8 cellular contexts compared by ENCODE assay signal in the genomic region with DNA sequence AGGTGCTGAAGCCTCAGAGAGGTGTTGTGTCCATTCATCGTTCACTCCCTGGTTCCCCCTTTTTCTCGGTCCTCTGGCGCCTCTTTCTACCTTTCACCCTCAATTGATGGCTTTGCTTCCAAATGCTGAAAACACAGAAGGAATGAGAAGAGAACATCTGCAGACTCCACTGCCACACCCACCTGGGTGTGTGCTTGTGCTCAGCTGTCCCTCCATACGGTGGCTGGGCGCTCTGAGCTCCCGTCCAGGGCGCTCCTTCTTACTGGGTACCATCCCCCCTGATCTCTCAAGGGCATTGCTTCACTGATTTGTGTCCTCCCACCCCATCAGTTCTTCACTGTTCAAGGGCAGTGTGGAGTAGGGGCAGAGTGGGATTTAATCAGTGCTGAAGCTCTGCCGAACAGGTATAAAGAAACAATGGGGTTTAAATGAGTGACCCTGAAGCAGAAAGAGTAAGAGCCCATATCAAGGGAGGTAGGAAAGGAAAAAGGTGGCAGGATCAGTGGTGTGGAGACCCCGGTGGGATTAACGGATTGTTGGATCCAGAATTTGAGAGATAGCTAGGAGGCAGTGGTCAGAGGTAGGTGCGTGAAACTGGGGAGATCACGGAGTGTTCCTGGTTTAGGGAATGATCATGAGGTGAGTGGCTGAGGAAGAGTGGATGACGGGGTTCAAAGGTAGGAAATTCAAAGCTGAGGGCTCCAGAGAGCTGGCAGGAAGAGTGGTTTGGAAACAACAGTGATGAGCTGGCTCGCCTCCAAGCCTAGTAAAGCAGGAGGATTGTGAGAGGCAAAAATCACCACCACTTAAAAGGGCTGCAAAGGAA. TPM values are rescaled to one million over a fixed set of nuclear protein-coding genes. Genes with fewer than 3 reads are reported as not detected.
DNase-seq lines count a peak whose midpoint lies in the region; ATAC-seq, FAIRE-seq and TF ChIP-seq lines count a peak whose summit lies in the region.
"Had no signal": no experiment of that assay in that cellular context is flagged by ENCODE, and none has a peak within 500 bp of the region (broad histone marks: within the 10 kb centered on the region; RNA-seq: fewer than 3 reads in every experiment).

No MANE protein-coding gene starts in this region.

- ATAC-seq in HG03097 (IDR thresholded peaks at IDR 0.05; ENCODE audit: low FRiP score, unreplicated experiment) (no peak), GM19463 (IDR thresholded peaks at IDR 0.05; ENCODE audit: unreplicated experiment) (no peak)

- peak overlapping the region; percentile 66 for H3K27ac Mint-ChIP-seq in astrocyte (ENCODE audit: unreplicated experiment)

- peaks cover 29% of the 10 kb centered on the region for H3K79me2 ChIP-seq in astrocyte (ENCODE audit: insufficient read depth, low read length)

- H3K27ac ChIP-seq in astrocyte (ENCODE audit: low read depth, low read length) (no peak overlapping the region), right atrium auricular region (peak overlapping the region; percentile 46 to 57), stomach smooth muscle (ENCODE audit: low read length) (peak overlapping the region; percentile 64)
- H3K27ac ChIP-seq: neutrophil had no signal

- H4K20me1 ChIP-seq in astrocyte (ENCODE audit: insufficient read depth, low read length): peaks cover 65% of the 10 kb centered on the region

- no peaks in the 10 kb centered on the region for H3K36me3 ChIP-seq in astrocyte (ENCODE audit: insufficient read depth, low read length)
- no peaks in the 10 kb centered on the region for H3K36me3 ChIP-seq in right atrium auricular region
- H3K36me3 ChIP-seq in stomach smooth muscle (ENCODE audit: control insufficient read depth in 2 of 2, insufficient read depth in 2 of 2, low read length in 2 of 2): no peaks in the 10 kb centered on the region
- H3K36me3 ChIP-seq: neutrophil had no signal

- H3K27me3 ChIP-seq in astrocyte (ENCODE audit: insufficient read depth, low read length) (no peaks in the 10 kb centered on the region), right atrium auricular region (no peaks in the 10 kb centered on the region), stomach smooth muscle (ENCODE audit: control insufficient read depth in 1 of 2, insufficient read depth in 2 of 2, low read length in 2 of 2) (no peaks in the 10 kb centered on the region)
- H3K27me3 ChIP-seq: neutrophil had no signal

- H3K9me3 Mint-ChIP-seq in astrocyte (ENCODE audit: unreplicated experiment): no peaks in the 10 kb centered on the region

- H3K27me3 Mint-ChIP-seq in astrocyte (ENCODE audit: low read depth, unreplicated experiment): no peaks in the 10 kb centered on the region

- H2AFZ ChIP-seq in astrocyte (ENCODE audit: low read depth, low read length): no peak overlapping the region

- TF ChIP-seq CTCF in astrocyte (IDR thresholded peaks at IDR 0.05; ENCODE audit: insufficient read depth, low read depth, low read length): no peak
- TF ChIP-seq CTCF in right atrium auricular region (IDR thresholded peaks at IDR 0.05): no peak

- H3K9me3 ChIP-seq in astrocyte (ENCODE audit: insufficient read depth, low read depth, low read length): no peaks in the 10 kb centered on the region
- H3K9me3 ChIP-seq in right atrium auricular region: no peaks in the 10 kb centered on the region
- no peaks in the 10 kb centered on the region for H3K9me3 ChIP-seq in stomach smooth muscle (ENCODE audit: control insufficient read depth in 2 of 2, low read length in 2 of 2)
- H3K9me3 ChIP-seq: neutrophil had no signal

- no peaks in the 10 kb centered on the region for H3K36me3 Mint-ChIP-seq in astrocyte (ENCODE audit: low read depth, unreplicated experiment)

- DNase-seq in M059J (ENCODE audit: low read depth): peak; percentile 37
- no peak for DNase-seq in astrocyte (ENCODE audit: low read depth)
- DNase-seq in right atrium auricular region (ENCODE audit: low spot score): peak; percentile 65
- no peak for DNase-seq in NCI-H187 treated with DMSO at 0.1 percent for 48 hours (lab: John Stamatoyannopoulos, UW)

- no peak overlapping the region for H3K9ac ChIP-seq in astrocyte (ENCODE audit: low read length)
- H3K9ac ChIP-seq in stomach smooth muscle (ENCODE audit: low read length in 2 of 2): no peak overlapping the region

- H3K4me1 ChIP-seq in astrocyte (ENCODE audit: insufficient read depth, low read length) (no peaks in the 10 kb centered on the region), right atrium auricular region (peaks cover 0 to 73% of the 10 kb centered on the region in 2 donors), stomach smooth muscle (ENCODE audit: control insufficient read depth, insufficient read depth, low read length) (peaks cover 38% of the 10 kb centered on the region)

- no peak overlapping the region for H3K4me2 ChIP-seq in astrocyte (ENCODE audit: low read length)

- no peak overlapping the region for H3K4me3 Mint-ChIP-seq in astrocyte (ENCODE audit: unreplicated experiment)

- H3K4me3 ChIP-seq in astrocyte (ENCODE audit: insufficient read depth, low read depth, low read length) (no peak overlapping the region), right atrium auricular region (no peak overlapping the region), stomach smooth muscle (ENCODE audit: low read length in 2 of 2) (no peak overlapping the region)

- no peak for FAIRE-seq in astrocyte (lab: Jason Lieb, UNC)

- peaks cover 6% of the 10 kb centered on the region for H3K4me1 Mint-ChIP-seq in astrocyte (ENCODE audit: low read depth, unreplicated experiment)

RNA-seq across cellular contexts. Expression of a gene that starts 40.8 kb away (rescaled TPM):
- total RNA-seq in M059J (2014; rRNA removed; shearing (Covaris generic)): 10.4 and 15.0 TPM in 2 replicates
- total RNA-seq in astrocyte: 24.5 and 32.5 TPM in 2 replicates
- total RNA-seq in right atrium auricular region: 10 to 100 TPM; 38.6 to 46.5 TPM

Comparison
In these comparisons a context has a peak if more than half of its experiments do, and no peak if none do; other contexts are left out.
1. DNase-seq: peak in M059J (single experiment) and right atrium auricular region (single experiment); none in astrocyte (single experiment) and NCI-H187 treated with DMSO at 0.1 percent for 48 hours (single experiment).